ENCODE assay signal across 12 cellular contexts in the genomic region with DNA sequence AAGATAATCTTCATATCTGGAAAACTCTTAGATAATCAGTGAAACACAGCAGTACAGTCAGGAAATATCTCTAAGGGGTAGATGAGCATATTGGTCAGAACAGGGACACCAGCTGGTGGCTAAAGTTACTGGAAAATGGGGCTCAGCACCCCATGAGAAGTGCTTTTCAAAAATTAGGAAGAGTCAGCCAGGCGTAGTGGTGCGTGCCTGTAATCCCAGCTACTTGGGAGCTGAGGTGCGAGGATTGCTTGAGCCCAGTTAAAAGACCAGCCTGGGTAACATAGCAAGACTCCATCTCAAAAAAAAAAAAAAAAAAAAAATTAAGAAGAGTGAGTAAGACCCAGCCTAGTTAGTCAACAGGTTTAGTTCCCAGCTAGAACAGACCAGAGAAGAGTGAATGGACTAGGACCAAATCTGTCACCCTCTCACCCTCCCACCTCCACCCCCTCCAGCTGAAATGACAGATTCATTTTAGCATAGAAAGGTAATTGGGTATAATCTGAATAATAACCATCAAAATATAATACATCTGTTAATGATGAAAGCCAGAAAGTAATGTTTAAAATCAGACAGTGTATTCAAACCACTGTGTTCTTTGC.
A peak's percentile ranks its signal among the peaks of the same experiment; 100 is the strongest.
DNase-seq lines count a peak whose midpoint lies in the region; ATAC-seq, FAIRE-seq and TF ChIP-seq lines count a peak whose summit lies in the region.
"Had no signal": no experiment of that assay in that cellular context is flagged by ENCODE, and none has a peak within 500 bp of the region (broad histone marks: within the 10 kb centered on the region; RNA-seq: fewer than 3 reads in every experiment).

No MANE protein-coding gene starts in this region.

- FAIRE-seq in K562 (lab: Jason Lieb, UNC): no peak

- CTCF ChIA-PET in HEK293 (lab: Yijun Ruan, JAX): no interaction called here
- CTCF ChIA-PET in activated CD4-positive, alpha-beta T cell treated with anti-CD3 and anti-CD28 coated beads, Interleukin-2, amount 10 ng/mL, durations not matched to agents 7 days and 5 days (lab: Charles Lee): interaction anchor here (0.9 to 2.1 kb wide), 6 partner anchors 11 to 126 kb away, joined by 3 to 7 read pairs (median 5); a partner anchor contains a TSS
- CTCF ChIA-PET in K562 (lab: Yijun Ruan, JAX; ENCODE audit: low intra/inter-chr PET ratio): no interaction called here
- CTCF ChIA-PET in A673 (lab: Charles Lee): no interaction called here

- H2AFZ ChIP-seq in K562 (ENCODE audit: low read depth, low read length) (no peak overlapping the region), parathyroid adenoma (no peak overlapping the region)

- in situ Hi-C loops in K562 (cut with MboI): loop anchor here (5.0 to 25.0 kb wide), 2 partner anchors 217 to 497 kb away; a partner anchor contains a TSS

- no peak overlapping the region for H3K4me3 Mint-ChIP-seq in activated CD4-positive, alpha-beta T cell treated with anti-CD3 and anti-CD28 coated beads, Interleukin-2, amount 10 ng/mL, durations not matched to agents 7 days and 5 days

- intact Hi-C loops in K562 (cut with micrococcal nuclease): loop anchor here (5.0 to 10.0 kb wide), 2 partner anchors 272 to 490 kb away; no protein-coding TSS in a partner anchor
- intact Hi-C loops in A673 (cut with micrococcal nuclease; ENCODE audit: unreplicated experiment): no loop called here

- 67% methylated on average over 3 of the region's 3 CpGs for WGBS in K562 (ENCODE audit: insufficient coverage, low coverage, missing lambda C conversion rate)

- TF ChIP-seq CTCF in HEK293 (tag by site-specific recombination; IDR thresholded peaks at IDR 0.05) (no peak), K562 (IDR thresholded peaks at IDR 0.05 in 2 of 3, conservative IDR thresholded peaks at IDR 0.05 in 1 of 3; ENCODE audit: insufficient read depth in 2 of 3, low read depth in 1 of 3, low read length in 3 of 3) (no peak), parathyroid adenoma (IDR thresholded peaks at IDR 0.05) (no peak), foreskin fibroblast (IDR thresholded peaks at IDR 0.05; ENCODE audit: low read depth, low read length) (no peak), A673 (conservative IDR thresholded peaks at IDR 0.05; ENCODE audit: low read depth, low read length) (no peak)

- no peak overlapping the region for H3K9ac ChIP-seq in K562 (ENCODE audit: insufficient read depth in 1 of 2, low read depth in 2 of 2, low read length in 2 of 2)
- no peak overlapping the region for H3K9ac ChIP-seq in parathyroid adenoma

- H3K4me1 ChIP-seq in HEK293 (ENCODE audit: control insufficient read depth, insufficient read depth, low read length) (peaks cover 13% of the 10 kb centered on the region), K562 (replicated peaks in 1 of 2; ENCODE audit: control insufficient read depth in 2 of 2, insufficient read depth in 2 of 2, low read length in 2 of 2) (peaks cover 6 to 47% of the 10 kb centered on the region in 2 experiments), parathyroid adenoma (peaks cover 61% of the 10 kb centered on the region), A673 (ENCODE audit: insufficient read depth, low read length, poor library complexity, severe bottlenecking) (peaks cover 23% of the 10 kb centered on the region)

- no peak for DNase-seq in activated CD4-positive, alpha-beta T cell treated with anti-CD3 and anti-CD28 coated beads, Interleukin-2, amount 10 ng/mL, durations not matched to agents 7 days and 5 days
- DNase-seq in K562 (ENCODE audit: extremely low read depth in 1 of 4, low spot score in 3 of 4): peak in 1 of 4 experiments; percentile 22
- DNase-seq in NCI-H1048 (lab: John Stamatoyannopoulos, UW): no peak
- no peak for DNase-seq in SIG-M5 treated with dmso at 0.1 percent for 504 hours (lab: John Stamatoyannopoulos, UW; ENCODE audit: unreplicated experiment)
- DNase-seq in foreskin fibroblast: no peak
- no peak for DNase-seq in A673 (ENCODE audit: low spot score)
- DNase-seq: brain microvascular endothelial cell, left ventricle myocardium superior, NCI-H2081, nucleus accumbens had no signal

- no peaks in the 10 kb centered on the region for H4K20me1 ChIP-seq in K562 (replicated peaks; ENCODE audit: control insufficient read depth, insufficient read depth, low read length)

- peak; percentile 3; the same call in 1 of the 3 replicates for ATAC-seq in K562
- ATAC-seq: left ventricle myocardium superior had no signal

- TF ChIP-seq POLR2A in K562 (conservative IDR thresholded peaks at IDR 0.05): no peak

- peaks cover 82% of the 10 kb centered on the region for H3K4me1 Mint-ChIP-seq in activated CD4-positive, alpha-beta T cell treated with anti-CD3 and anti-CD28 coated beads, Interleukin-2, amount 10 ng/mL, durations not matched to agents 7 days and 5 days

- H3K36me3 ChIP-seq in HEK293 (ENCODE audit: control insufficient read depth in 2 of 2, insufficient read depth in 1 of 2, low read length in 2 of 2) (no peaks in the 10 kb centered on the region; a peak in 1 of 3 replicates), K562 (ENCODE audit: control insufficient read depth, insufficient read depth, low read length) (peaks cover 41% of the 10 kb centered on the region), parathyroid adenoma (ENCODE audit: control insufficient read depth, insufficient read depth, low read length) (no peaks in the 10 kb centered on the region), A673 (ENCODE audit: insufficient read depth, low read length, poor library complexity, severe bottlenecking) (no peaks in the 10 kb centered on the region)
- H3K36me3 ChIP-seq: brain microvascular endothelial cell had no signal

- no peaks in the 10 kb centered on the region for H3K9me3 ChIP-seq in HEK293 (ENCODE audit: control insufficient read depth, insufficient read depth, low read depth, low read length)
- no peaks in the 10 kb centered on the region for H3K9me3 ChIP-seq in K562 (replicated peaks; ENCODE audit: control insufficient read depth, insufficient read depth, low read depth, low read length)
- H3K9me3 ChIP-seq in parathyroid adenoma (ENCODE audit: control insufficient read depth, low read length): no peaks in the 10 kb centered on the region
- no peaks in the 10 kb centered on the region for H3K9me3 ChIP-seq in A673 (ENCODE audit: low read depth, low read length, poor library complexity, severe bottlenecking)

- H3K9me3 Mint-ChIP-seq in activated CD4-positive, alpha-beta T cell treated with anti-CD3 and anti-CD28 coated beads, Interleukin-2, amount 10 ng/mL, durations not matched to agents 7 days and 5 days: no peaks in the 10 kb centered on the region

- H3K9me1 ChIP-seq in K562 (ENCODE audit: control insufficient read depth, insufficient read depth, low read length): no peaks in the 10 kb centered on the region

- H3K4me3 ChIP-seq in HEK293 (ENCODE audit: low read depth, low read length) (no peak overlapping the region), K562 (no peak overlapping the region), parathyroid adenoma (ENCODE audit: low read depth, low read length) (no peak overlapping the region), foreskin fibroblast (ENCODE audit: low read depth in 1 of 2, low read length in 2 of 2) (no peak overlapping the region), A673 (ENCODE audit: low read depth, low read length, poor library complexity, severe bottlenecking) (no peak overlapping the region)

- H3K27me3 Mint-ChIP-seq in activated CD4-positive, alpha-beta T cell treated with anti-CD3 and anti-CD28 coated beads, Interleukin-2, amount 10 ng/mL, durations not matched to agents 7 days and 5 days: no peaks in the 10 kb centered on the region

- H3K27ac Mint-ChIP-seq in activated CD4-positive, alpha-beta T cell treated with anti-CD3 and anti-CD28 coated beads, Interleukin-2, amount 10 ng/mL, durations not matched to agents 7 days and 5 days: peak overlapping the region; percentile 90

- TF ChIP-seq EP300 in K562 (IDR thresholded peaks at IDR 0.05; ENCODE audit: low read length): no peak

- H3K79me2 ChIP-seq in K562 (ENCODE audit: control insufficient read depth, insufficient read depth, low read length) (peaks cover 51% of the 10 kb centered on the region), parathyroid adenoma (no peaks in the 10 kb centered on the region)

- POLR2A ChIA-PET in HEK293 (lab: Yijun Ruan, JAX): interaction anchor here (0.6 kb wide), 1 partner anchor 119 kb away, joined by 3 read pairs; no protein-coding TSS in a partner anchor
- POLR2A ChIA-PET in activated CD4-positive, alpha-beta T cell treated with anti-CD3 and anti-CD28 coated beads, Interleukin-2, amount 10 ng/mL, durations not matched to agents 7 days and 5 days (lab: Charles Lee): interaction anchor here (0.6 kb wide), 2 partner anchors 95 to 510 kb away, joined by 3 read pairs; no protein-coding TSS in a partner anchor
- POLR2A ChIA-PET in K562 (lab: Yijun Ruan, JAX): interaction anchor here (0.6 to 1.5 kb wide), 4 partner anchors 12 to 234 kb away, joined by 3 to 8 read pairs (median 4); no protein-coding TSS in a partner anchor
- POLR2A ChIA-PET in A673 (lab: Charles Lee; ENCODE audit: low non-redundant PET): no interaction called here

- H3K27ac ChIP-seq in HEK293 (ENCODE audit: extremely low read depth, low read depth, low read length) (no peak overlapping the region), K562 (ENCODE audit: extremely low read depth, low read depth, low read length) (peak overlapping the region; percentile 42; the same call in 2 of the 3 replicates), parathyroid adenoma (peak overlapping the region; percentile 96), A673 (ENCODE audit: low read depth, low read length, poor library complexity, severe bottlenecking) (no peak overlapping the region)
- H3K27ac ChIP-seq: brain microvascular endothelial cell had no signal

- TF ChIP-seq RAD21 in K562 (CRISPR knock-in tag; conservative IDR thresholded peaks at IDR 0.05 in 1 of 2, IDR thresholded peaks at IDR 0.05 in 1 of 2): no peak

- H3K27me3 ChIP-seq in K562 (ENCODE audit: control insufficient read depth in 2 of 2, insufficient read depth in 2 of 2, low read length in 2 of 2) (no peaks in the 10 kb centered on the region), parathyroid adenoma (ENCODE audit: control insufficient read depth, insufficient read depth, low read length) (no peaks in the 10 kb centered on the region), A673 (replicated peaks; ENCODE audit: insufficient read depth, low read depth, low read length, poor library complexity) (no peaks in the 10 kb centered on the region)
- H3K27me3 ChIP-seq: brain microvascular endothelial cell had no signal

- H3K4me2 ChIP-seq in K562 (ENCODE audit: insufficient read depth, low read length): peak overlapping the region; percentile 40; the same call in 1 of the 2 replicates
- no peak overlapping the region for H3K4me2 ChIP-seq in parathyroid adenoma (ENCODE audit: low read length)

- BruUV-seq in K562 (replicated peaks; lab: Mats Ljungman, UMichigan) (no TSS peak), A673 (replicated peaks; lab: Mats Ljungman, UMichigan) (no TSS peak)

- peaks cover 63% of the 10 kb centered on the region for H3K36me3 Mint-ChIP-seq in activated CD4-positive, alpha-beta T cell treated with anti-CD3 and anti-CD28 coated beads, Interleukin-2, amount 10 ng/mL, durations not matched to agents 7 days and 5 days (ENCODE audit: low read depth)

TF ChIP-seq in HEK293, 187 proteins besides CTCF, POLR2A, EP300 and RAD21 (continues in another document):
- TF ChIP-seq TRIM28 (IDR thresholded peaks at IDR 0.05; ENCODE audit: borderline replicate concordance, low read length): no peak

TF ChIP-seq in K562, 482 proteins besides CTCF, POLR2A, EP300 and RAD21 (continues in another document):
- TF ChIP-seq ZNF384 (IDR thresholded peaks at IDR 0.05; ENCODE audit: low read depth, low read length): 0 out of 2 replicates have a peak, but pooled peaks have one; percentile 8

Comparison
In these comparisons a context has a peak if more than half of its experiments do, and no peak if none do; other contexts are left out.
1. H3K27ac ChIP-seq: peak in K562 (single experiment) and parathyroid adenoma (single experiment); none in HEK293 (single experiment) and A673 (single experiment).